ENCODE assay signal across 30 cellular contexts in genomic region chr3:124483915-124484470, GRCh38.
DNase-seq lines count a peak whose midpoint lies in the region; ATAC-seq and TF ChIP-seq lines count a peak whose summit lies in the region.
"Had no signal": no experiment of that assay in that cellular context is flagged by ENCODE, and none has a peak within 500 bp of the region (broad histone marks: within the 10 kb centered on the region; RNA-seq: fewer than 3 reads in every experiment).

No MANE protein-coding gene starts in this region.

- in situ Hi-C loops in brain microvascular endothelial cell (cut with HindIII; ENCODE audit: low pct_ligation_motif_present, low sequenced_read_pairs), result no loop called here

- no peaks in the 10 kb centered on the region for H3K9me3 ChIP-seq in MG63
- H3K9me3 ChIP-seq: adrenal gland, Caco-2, mucosa of descending colon, SJSA1, tibial artery had no signal

- H3K4me3 ChIP-seq in MG63, result no peak overlapping the region
- H3K4me3 ChIP-seq in brain microvascular endothelial cell (ENCODE audit: low read depth, low read length), result no peak overlapping the region
- H3K4me3 ChIP-seq: adrenal gland, cardiac muscle cell, hepatocyte, mucosa of descending colon, SJSA1, tibial artery had no signal

- TF ChIP-seq CTCF in brain microvascular endothelial cell (IDR thresholded peaks at IDR 0.05; ENCODE audit: low read depth, low read length, missing control alignments), result no peak

- H3K36me3 ChIP-seq in MG63, result no peaks in the 10 kb centered on the region
- H3K36me3 ChIP-seq in brain microvascular endothelial cell (replicated peaks), result no peaks in the 10 kb centered on the region
- H3K36me3 ChIP-seq: adrenal gland, cardiac muscle cell, SJSA1 had no signal

- H3K27ac ChIP-seq in cingulate gyrus (ENCODE audit: low read depth, low read length) (peak overlapping the region; percentile 19), brain microvascular endothelial cell (no peak overlapping the region)
- H3K27ac ChIP-seq: adrenal gland, cardiac muscle cell, hepatocyte, parathyroid adenoma, SJSA1, tibial artery had no signal

- DNase-seq in AG20443 (ENCODE audit: low spot score), result peak; percentile 16
- DNase-seq in MG63, result peak; percentile 6
- peak; percentile 28 for DNase-seq in inferior parietal cortex (ENCODE audit: extremely low spot score)
- no peak for DNase-seq in mesenteric fat pad (ENCODE audit: low spot score)
- no peak for DNase-seq in mucosa of gallbladder (ENCODE audit: low spot score)
- DNase-seq in brain microvascular endothelial cell, result no peak
- DNase-seq: activated CD4-positive, alpha-beta T cell treated with anti-CD3 and anti-CD28 coated beads for 36 hours; adrenal gland; C1 segment of cervical spinal cord; Caco-2; dermis blood vessel endothelial cell; foreskin melanocyte; HFFc6; immature natural killer cell; KBM-7; mucosa of descending colon; NCI-H146; NCI-H510A treated with DMSO at 0.1 percent for 48 hours; nephron progenitor cell; NK-92 treated with Interleukin-12 subunit alpha and Interleukin-12 subunit beta, amount 100 ng/mL, for 24 hours; stimulated activated CD4-positive, alpha-beta T cell treated with anti-CD3 and anti-CD28 coated beads, Interleukin-15, amount 100 ng/mL, for 24 hours; T-helper 1 cell; tibial artery had no signal

- peaks cover 25% of the 10 kb centered on the region for H3K27me3 ChIP-seq in MG63
- no peaks in the 10 kb centered on the region for H3K27me3 ChIP-seq in brain microvascular endothelial cell (replicated peaks)
- H3K27me3 ChIP-seq: adrenal gland, cardiac muscle cell, hepatocyte, SJSA1, tibial artery had no signal

- ATAC-seq in GM18873 (IDR thresholded peaks at IDR 0.05; ENCODE audit: low FRiP score, unreplicated experiment), result no peak
- ATAC-seq: activated CD4-positive, alpha-beta T cell treated with anti-CD3 and anti-CD28 coated beads for 36 hours; mucosa of descending colon; sciatic nerve had no signal

Comparison
In these comparisons a context has a peak if more than half of its experiments do, and no peak if none do; other contexts are left out.
1. DNase-seq: peak in AG20443 (single experiment), MG63 (single experiment) and inferior parietal cortex (single experiment); none in mesenteric fat pad (single experiment), mucosa of gallbladder (single experiment) and brain microvascular endothelial cell (single experiment).